ENCODE assay signal across 27 cellular contexts in the genomic region with DNA sequence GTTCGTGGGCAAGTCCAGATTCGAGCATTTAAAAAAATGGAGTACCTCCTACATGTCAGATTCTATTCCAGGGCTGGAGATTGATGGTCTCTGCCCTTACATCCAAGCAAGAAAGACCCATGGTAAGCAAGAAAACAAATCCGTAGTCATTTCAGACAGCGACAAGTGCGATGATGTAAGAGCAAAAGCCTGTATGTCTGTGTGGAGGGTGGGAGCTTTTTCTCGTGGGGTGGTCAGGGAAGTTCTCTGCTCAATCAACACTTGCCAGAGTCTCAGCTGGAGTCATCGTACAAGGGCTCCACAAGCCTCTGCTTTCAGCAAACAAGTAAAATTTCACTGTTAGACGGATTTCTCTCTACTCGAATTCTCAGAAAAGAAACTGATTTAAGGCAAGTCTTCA.
"Had no signal": no experiment of that assay in that cellular context is flagged by ENCODE, and none has a peak within 500 bp of the region (broad histone marks: within the 10 kb centered on the region; RNA-seq: fewer than 3 reads in every experiment).

No MANE protein-coding gene starts in this region.

- H3K27me3 Mint-ChIP-seq: activated B cell treated with CpG ODN at 0.5 μM for 24 hours; activated CD4-positive, alpha-beta T cell treated with anti-CD3 and anti-CD28 coated beads, Interleukin-2, amount 10 ng/mL, durations not matched to agents 24 days and 14 days; activated CD8-positive, alpha-beta memory T cell treated with anti-CD3 and anti-CD28 coated beads, Interleukin-2, amount 10 ng/mL, durations not matched to agents 7 days and 5 days; activated T-cell treated with anti-CD3 and anti-CD28 coated beads, Interleukin-2, amount 50 U/mL, for 24 hours; IgD-negative memory B cell; T-cell had no signal

- H3K27ac Mint-ChIP-seq: activated B cell treated with CpG ODN at 0.5 μM for 24 hours; activated CD4-positive, alpha-beta T cell treated with anti-CD3 and anti-CD28 coated beads, Interleukin-2, amount 10 ng/mL, durations not matched to agents 24 days and 14 days; activated CD8-positive, alpha-beta memory T cell treated with anti-CD3 and anti-CD28 coated beads, Interleukin-2, amount 10 ng/mL, durations not matched to agents 7 days and 5 days; activated naive CD4-positive, alpha-beta T cell treated with anti-CD3 and anti-CD28 coated beads, Interleukin-2, amount 50 U/mL, for 72 hours; activated naive CD8-positive, alpha-beta T cell treated with anti-CD3 and anti-CD28 coated beads, Interleukin-2, amount 50 U/mL, for 24 hours; activated T-cell treated with anti-CD3 and anti-CD28 coated beads, Interleukin-2, amount 50 U/mL, for 24 hours; IgD-negative memory B cell; T-cell had no signal

- DNase-seq: activated B cell treated with CpG ODN at 0.5 μM for 24 hours; activated CD4-positive, alpha-beta T cell treated with anti-CD3 and anti-CD28 coated beads for 1 hour; activated CD4-positive, alpha-beta T cell treated with anti-CD3 and anti-CD28 coated beads, Interleukin-2, amount 10 ng/mL, durations not matched to agents 24 days and 14 days; activated CD4-positive, alpha-beta T cell treated with anti-CD3 and anti-CD28 coated beads, Interleukin-2, amount 50 U/mL, for 48 hours; activated CD8-positive, alpha-beta memory T cell treated with anti-CD3 and anti-CD28 coated beads, Interleukin-2, amount 10 ng/mL, durations not matched to agents 7 days and 5 days; activated effector memory CD4-positive, alpha-beta T cell treated with anti-CD3 and anti-CD28 coated beads, Interleukin-2, amount 50 U/mL, for 16 hours; activated naive CD4-positive, alpha-beta T cell treated with Interleukin-2 at 50 U/mL for 16 hours; activated naive CD8-positive, alpha-beta T cell treated with anti-CD3 and anti-CD28 coated beads, Interleukin-2, amount 50 U/mL, for 24 hours; activated T-cell treated with anti-CD3 and anti-CD28 coated beads, Interleukin-2, amount 50 U/mL, for 24 hours; amniotic stem cell; body of pancreas; KG1; NCI-H1092 treated with DMSO at 0.1 percent for 48 hours; NCI-H1417 treated with DMSO at 0.1 percent for 48 hours; NCI-H187 treated with DMSO at 0.1 percent for 48 hours; NCI-H2171 treated with DMSO at 0.1 percent for 48 hours; NCI-H226; NCI-H526; NCI-H82; SIG-M5; T-cell; T-helper 2 cell; T1000 had no signal

- H3K36me3 Mint-ChIP-seq: activated CD8-positive, alpha-beta memory T cell treated with anti-CD3 and anti-CD28 coated beads, Interleukin-2, amount 10 ng/mL, durations not matched to agents 7 days and 5 days; IgD-negative memory B cell; T-cell had no signal

- H3K4me1 ChIP-seq: ascending aorta, body of pancreas had no signal

- H3K4me1 Mint-ChIP-seq: activated B cell treated with CpG ODN at 0.5 μM for 24 hours; activated CD4-positive, alpha-beta T cell treated with anti-CD3 and anti-CD28 coated beads, Interleukin-2, amount 10 ng/mL, durations not matched to agents 24 days and 14 days; activated CD8-positive, alpha-beta memory T cell treated with anti-CD3 and anti-CD28 coated beads, Interleukin-2, amount 10 ng/mL, durations not matched to agents 7 days and 5 days; activated naive CD8-positive, alpha-beta T cell treated with anti-CD3 and anti-CD28 coated beads, Interleukin-2, amount 50 U/mL, for 24 hours; IgD-negative memory B cell; T-cell had no signal

- H3K27me3 ChIP-seq: ascending aorta, body of pancreas had no signal

- ATAC-seq: activated CD8-positive, alpha-beta memory T cell treated with anti-CD3 and anti-CD28 coated beads, Interleukin-2, amount 10 ng/mL, durations not matched to agents 7 days and 5 days; activated naive CD4-positive, alpha-beta T cell treated with anti-CD3 and anti-CD28 coated beads, Interleukin-2, amount 50 U/mL, for 72 hours; activated naive CD8-positive, alpha-beta T cell treated with anti-CD3 and anti-CD28 coated beads, Interleukin-2, amount 50 U/mL, for 24 hours; body of pancreas; T-cell had no signal

- H3K9me3 Mint-ChIP-seq: activated B cell treated with CpG ODN at 0.5 μM for 24 hours; activated CD4-positive, alpha-beta T cell treated with anti-CD3 and anti-CD28 coated beads, Interleukin-2, amount 10 ng/mL, durations not matched to agents 24 days and 14 days; activated naive CD8-positive, alpha-beta T cell treated with anti-CD3 and anti-CD28 coated beads, Interleukin-2, amount 50 U/mL, for 24 hours; activated T-cell treated with anti-CD3 and anti-CD28 coated beads, Interleukin-2, amount 50 U/mL, for 24 hours had no signal

- H3K27ac ChIP-seq: ascending aorta, body of pancreas had no signal

- H3K9me3 ChIP-seq: ascending aorta, body of pancreas had no signal

- FAIRE-seq: TTC549 had no signal

- H3K36me3 ChIP-seq: ascending aorta had no signal

- H3K4me3 Mint-ChIP-seq: activated B cell treated with CpG ODN at 0.5 μM for 24 hours; activated CD4-positive, alpha-beta T cell treated with anti-CD3 and anti-CD28 coated beads, Interleukin-2, amount 10 ng/mL, durations not matched to agents 24 days and 14 days; activated CD8-positive, alpha-beta memory T cell treated with anti-CD3 and anti-CD28 coated beads, Interleukin-2, amount 10 ng/mL, durations not matched to agents 7 days and 5 days; activated naive CD8-positive, alpha-beta T cell treated with anti-CD3 and anti-CD28 coated beads, Interleukin-2, amount 50 U/mL, for 24 hours; activated T-cell treated with anti-CD3 and anti-CD28 coated beads, Interleukin-2, amount 50 U/mL, for 24 hours; IgD-negative memory B cell; T-cell had no signal

- H3K4me3 ChIP-seq: ascending aorta, body of pancreas had no signal
